1 cellular context compared by ENCODE assay signal in genomic region chr11:114090976-114091375, GRCh38.
TF ChIP-seq lines count a peak whose summit lies in the region.

No MANE protein-coding gene starts in this region.

TF ChIP-seq in endothelial cell of umbilical vein, 7 proteins besides CTCF, POLR2A, EP300 and RAD21:
- TF ChIP-seq GATA2 (IDR thresholded peaks at IDR 0.05; ENCODE audit: insufficient read depth, insufficient read length, low read depth, low read length) (no peak), EZH2 (IDR thresholded peaks at IDR 0.05; ENCODE audit: borderline replicate concordance, low read depth, low read length, severe bottlenecking) (no peak), MAX (IDR thresholded peaks at IDR 0.05; ENCODE audit: insufficient read depth, insufficient read length) (no peak), POLR2AphosphoS5 (IDR thresholded peaks at IDR 0.05; ENCODE audit: insufficient read depth, low read depth, low read length) (no peak), JUN (IDR thresholded peaks at IDR 0.05; ENCODE audit: borderline replicate concordance, insufficient read depth, insufficient read length, low read depth) (no peak), FOS (IDR thresholded peaks at IDR 0.05; ENCODE audit: borderline replicate concordance, insufficient read depth, low read length) (no peak), MYC (IDR thresholded peaks at IDR 0.05; ENCODE audit: low read depth, low read length) (no peak)
TF ChIP-seq in endothelial cell of umbilical vein: peak in this region for 0.
